In genomic region chr19:53530622-53531021, GRCh38 we compare ENCODE assay signal across 24 cellular contexts. TPM values are rescaled to one million over a fixed set of nuclear protein-coding genes. Genes with fewer than 3 reads are reported as not detected.
DNase-seq lines count a peak whose midpoint lies in the region; TF ChIP-seq lines count a peak whose summit lies in the region.
"Had no signal": no experiment of that assay in that cellular context is flagged by ENCODE, and none has a peak within 500 bp of the region (broad histone marks: within the 10 kb centered on the region; RNA-seq: fewer than 3 reads in every experiment).

No MANE protein-coding gene starts in this region.

- no peaks in the 10 kb centered on the region for H3K27me3 ChIP-seq in trophoblast cell (ENCODE audit: insufficient read depth, low read length)
- no peaks in the 10 kb centered on the region for H3K27me3 ChIP-seq in left ventricle myocardium inferior (ENCODE audit: low read depth)
- H3K27me3 ChIP-seq: BE2C, BLaER1 had no signal

- no peaks in the 10 kb centered on the region for H3K79me1 ChIP-seq in trophoblast cell (ENCODE audit: low read length)

- no peaks in the 10 kb centered on the region for H3K9me3 ChIP-seq in trophoblast cell (ENCODE audit: insufficient read depth, low read depth, low read length)
- H3K9me3 ChIP-seq in left ventricle myocardium inferior (replicated peaks) = peaks cover 11% of the 10 kb centered on the region
- H3K9me3 ChIP-seq: BE2C had no signal

- H2BK12ac ChIP-seq in trophoblast cell (ENCODE audit: low read length) = no peak overlapping the region

- TF ChIP-seq CTCF in nephron progenitor cell (IDR thresholded peaks at IDR 0.05) (no peak), left ventricle myocardium inferior (IDR thresholded peaks at IDR 0.05; ENCODE audit: borderline replicate concordance) (no peak)

- H3K18ac ChIP-seq in trophoblast cell (ENCODE audit: low read length) = no peak overlapping the region

- H3K14ac ChIP-seq in trophoblast cell (ENCODE audit: low read length) = no peak overlapping the region

- H3K4me3 ChIP-seq in trophoblast cell (ENCODE audit: low read depth, low read length) (peak overlapping the region; percentile 6), left ventricle myocardium inferior (no peak overlapping the region)
- H3K4me3 ChIP-seq: BLaER1, GM12878 had no signal

- no peaks in the 10 kb centered on the region for H3K4me1 Mint-ChIP-seq in nephron progenitor cell
- H3K4me1 Mint-ChIP-seq: CD14-positive monocyte; CD4-positive, alpha-beta memory T cell; CD4-positive, CD25-positive, alpha-beta regulatory T cell; CD8-positive, alpha-beta memory T cell had no signal

- H3K4me3 Mint-ChIP-seq in nephron progenitor cell = no peak overlapping the region
- H3K4me3 Mint-ChIP-seq: CD14-positive monocyte; CD4-positive, alpha-beta memory T cell; CD8-positive, alpha-beta memory T cell had no signal

- no peak overlapping the region for H2AK5ac ChIP-seq in trophoblast cell (ENCODE audit: low read length)

- peaks cover 9 to 10% of the 10 kb centered on the region in 2 experiments for H3K36me3 ChIP-seq in trophoblast cell (ENCODE audit: control insufficient read depth in 1 of 2, insufficient read depth in 2 of 2, low read length in 2 of 2)
- peaks cover 4% of the 10 kb centered on the region for H3K36me3 ChIP-seq in left ventricle myocardium inferior
- H3K36me3 ChIP-seq: BE2C had no signal

- H2AFZ ChIP-seq in trophoblast cell (ENCODE audit: insufficient read depth, low read length, poor library complexity) = no peak overlapping the region

- H3K4ac ChIP-seq in trophoblast cell (ENCODE audit: low read depth, low read length) = no peak overlapping the region

- WGBS in trophoblast cell (ENCODE audit: extremely low coverage, insufficient coverage, insufficient read length) = no CpG with 5 or more reads among the region's 8 CpGs

- H3K9me3 Mint-ChIP-seq in nephron progenitor cell = peaks cover 8% of the 10 kb centered on the region

- no peak overlapping the region for H2BK120ac ChIP-seq in trophoblast cell (ENCODE audit: insufficient read depth, low read length, poor library complexity)

- H3K36me3 Mint-ChIP-seq in nephron progenitor cell (ENCODE audit: low read depth) = peaks cover 29% of the 10 kb centered on the region

- H3K27me3 Mint-ChIP-seq in nephron progenitor cell (ENCODE audit: low read depth, poor library complexity) = no peaks in the 10 kb centered on the region
- H3K27me3 Mint-ChIP-seq: CD4-positive, alpha-beta memory T cell; CD4-positive, CD25-positive, alpha-beta regulatory T cell; CD8-positive, alpha-beta memory T cell had no signal

- H4K12ac ChIP-seq in trophoblast cell (ENCODE audit: low read depth, low read length) = no peak overlapping the region

- no peak overlapping the region for H3K27ac ChIP-seq in trophoblast cell (ENCODE audit: low read depth, low read length)
- no peak overlapping the region for H3K27ac ChIP-seq in left ventricle myocardium inferior (replicated peaks)
- H3K27ac ChIP-seq: BLaER1 had no signal

- DNase-seq in mesenteric fat pad (ENCODE audit: low spot score) = peak; percentile 51
- no peak for DNase-seq in nephron progenitor cell
- DNase-seq in trophoblast cell = no peak
- DNase-seq in left ventricle myocardium inferior = no peak
- DNase-seq in NCI-H128 (lab: John Stamatoyannopoulos, UW; ENCODE audit: unreplicated experiment) = no peak
- DNase-seq in NCI-H2227 treated with DMSO at 0.1 percent for 48 hours (lab: John Stamatoyannopoulos, UW) = no peak
- DNase-seq: 8988T; ACHN; BE2C; C1 segment of cervical spinal cord; CD4-positive, alpha-beta memory T cell; CD4-positive, CD25-positive, alpha-beta regulatory T cell; CD8-positive, alpha-beta memory T cell; COR-L47; DMS 273 treated with DMSO at 0.1 percent for 48 hours; DMS153; DMS53; DMS79; DND-41; EL; GDM1 had no signal

- peak overlapping the region; percentile 62 for H3K9ac ChIP-seq in trophoblast cell (ENCODE audit: low read length)
- H3K9ac ChIP-seq: BLaER1 had no signal

- H3K79me2 ChIP-seq in trophoblast cell (ENCODE audit: control insufficient read depth, insufficient read depth, low read length, poor library complexity) = no peaks in the 10 kb centered on the region

- no peak overlapping the region for H4K8ac ChIP-seq in trophoblast cell (ENCODE audit: low read depth, low read length)

- H4K91ac ChIP-seq in trophoblast cell (ENCODE audit: low read depth, low read length) = no peak overlapping the region

- H3K23ac ChIP-seq in trophoblast cell (ENCODE audit: low read length) = no peak overlapping the region

- intact Hi-C loops in left ventricle myocardium inferior (cut with micrococcal nuclease) = no loop called here

- H3K27ac Mint-ChIP-seq in nephron progenitor cell = peak overlapping the region; percentile 45
- H3K27ac Mint-ChIP-seq: CD14-positive monocyte; CD4-positive, CD25-positive, alpha-beta regulatory T cell; CD8-positive, alpha-beta memory T cell had no signal

- no peak overlapping the region for H3K4me2 ChIP-seq in trophoblast cell (ENCODE audit: low read length)
- H3K4me2 ChIP-seq: BLaER1 had no signal

- H2BK5ac ChIP-seq in trophoblast cell (ENCODE audit: low read depth, low read length, poor library complexity) = no peak overlapping the region

- H3K4me1 ChIP-seq in trophoblast cell (ENCODE audit: control insufficient read depth in 1 of 2, insufficient read depth in 2 of 2, low read length in 2 of 2) = no peaks in the 10 kb centered on the region
- no peaks in the 10 kb centered on the region for H3K4me1 ChIP-seq in left ventricle myocardium inferior
- H3K4me1 ChIP-seq: BE2C, BLaER1 had no signal

RNA-seq across cellular contexts. Expression of gene ZNF331, which starts 7.3 kb away (rescaled TPM):
- 194 TPM for total RNA-seq in mesenteric fat pad
- 22.2 and 23.3 TPM in 2 replicates for polyA plus RNA-seq in trophoblast cell (2013)
- total RNA-seq in left ventricle myocardium inferior = 10.1 TPM

Comparison
In these comparisons a context has a peak if more than half of its experiments do, and no peak if none do; other contexts are left out.
1. RNA of gene ZNF331, which starts 7.3 kb away (total RNA-seq): 194 TPM in mesenteric fat pad (single experiment); 10.1 TPM in left ventricle myocardium inferior (single experiment); every median in the first group is over 10 times any median in the second.